In the genomic region with DNA sequence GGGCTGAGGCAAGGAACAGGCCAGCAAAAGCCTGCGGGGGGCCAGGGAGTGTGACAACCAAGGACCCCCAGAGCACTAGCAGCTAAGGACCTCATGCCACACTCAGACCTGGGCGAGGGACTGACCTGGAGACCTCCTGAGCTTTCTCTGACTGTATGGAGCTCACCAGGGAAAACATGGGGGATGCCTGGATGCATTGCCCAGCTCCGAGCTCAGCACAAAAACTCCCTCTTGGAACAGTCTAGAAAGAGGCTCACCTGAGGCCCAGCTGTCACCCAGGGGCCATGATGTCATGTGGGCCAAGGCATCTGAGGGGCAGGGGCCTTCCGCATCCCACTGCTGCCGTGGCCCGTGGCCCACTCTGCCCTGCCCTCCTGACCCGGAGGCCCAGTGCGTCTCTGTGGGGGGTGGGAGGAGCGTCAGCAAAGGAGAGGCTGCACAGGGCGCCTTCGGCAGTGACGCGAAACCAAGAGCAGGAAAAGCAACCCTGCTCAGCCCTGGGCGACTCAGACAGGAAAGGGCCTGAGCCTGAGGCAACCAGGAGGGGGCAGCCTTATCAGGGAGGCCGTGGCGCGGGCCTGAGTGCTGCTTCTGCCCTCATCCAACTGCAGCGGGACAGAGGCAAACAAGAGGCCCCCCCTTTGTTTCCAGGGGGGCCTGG, we compare ENCODE assay signal across 13 cellular contexts. TPM values are rescaled to one million over a fixed set of nuclear protein-coding genes. Genes with fewer than 3 reads are reported as not detected.
DNase-seq lines count a peak whose midpoint lies in the region; ATAC-seq, FAIRE-seq and TF ChIP-seq lines count a peak whose summit lies in the region.
"Had no signal": no experiment of that assay in that cellular context is flagged by ENCODE, and none has a peak within 500 bp of the region (broad histone marks: within the 10 kb centered on the region; RNA-seq: fewer than 3 reads in every experiment).

No MANE protein-coding gene starts in this region.

- H3K4me3 ChIP-seq in CD8-positive, alpha-beta T cell (ENCODE audit: low read depth, low read length), result no peak overlapping the region
- no peak overlapping the region for H3K4me3 ChIP-seq in bronchial epithelial cell (ENCODE audit: low read depth, low read length)
- H3K4me3 ChIP-seq in tibial nerve, result no peak overlapping the region

- H3K27me3 Mint-ChIP-seq in CD8-positive, alpha-beta T cell (ENCODE audit: low read depth), result no peaks in the 10 kb centered on the region
- H3K27me3 Mint-ChIP-seq: activated B cell treated with CpG ODN at 0.5 μM for 24 hours; stimulated activated memory B cell treated with anti-CD40 and anti-IgM and Interleukin-4, amounts not matched to agents 10 μg/mL and 1 μg/mL and 100 μg/mL, for 72 hours had no signal

- FAIRE-seq in bronchial epithelial cell (lab: Jason Lieb, UNC), result peak; percentile 40
- FAIRE-seq: colon had no signal

- no peak for TF ChIP-seq POLR2A in tibial nerve (IDR thresholded peaks at IDR 0.05)

- no peak for TF ChIP-seq EP300 in tibial nerve (IDR thresholded peaks at IDR 0.05)

- WGBS in tibial nerve, 2 donors, result 89 to 91% methylated on average over 12 to 18 of the region's 18 CpGs

- H3K36me3 ChIP-seq in CD8-positive, alpha-beta T cell (ENCODE audit: insufficient read depth, low read length), result no peaks in the 10 kb centered on the region
- H3K36me3 ChIP-seq in bronchial epithelial cell (ENCODE audit: control insufficient read depth, insufficient read depth, low read length), result no peaks in the 10 kb centered on the region
- peaks cover 0 to 5% (median 0%) of the 10 kb centered on the region in 3 donors for H3K36me3 ChIP-seq in tibial nerve

- CTCF ChIA-PET in CD8-positive, alpha-beta T cell (lab: Charles Lee), result interaction anchor here (0.8 to 9.5 kb wide), 4 partner anchors 10 to 397 kb away, joined by 4 to 112 read pairs (median 54); partner anchors contain the start of gene NPPC

- peaks cover 76% of the 10 kb centered on the region for H3K4me1 Mint-ChIP-seq in CD8-positive, alpha-beta T cell (ENCODE audit: low read depth)

- no peak for TF ChIP-seq CTCF in CD8-positive, alpha-beta T cell (IDR thresholded peaks at IDR 0.05)
- no peak for TF ChIP-seq CTCF in bronchial epithelial cell (IDR thresholded peaks at IDR 0.05; ENCODE audit: insufficient read depth, low read length, severe bottlenecking)
- no peak for TF ChIP-seq CTCF in tibial nerve (IDR thresholded peaks at IDR 0.05)

- DNase-seq in CD8-positive, alpha-beta T cell, result peak in 6 of 7 experiments; percentile 33 to 75 (median 53)
- peak; percentile 81 for DNase-seq in activated CD4-positive, alpha-beta T cell treated with anti-CD3 and anti-CD28 coated beads for 48 hours
- DNase-seq in bronchial epithelial cell (ENCODE audit: low read depth) (no peak), NCI-H128 (lab: John Stamatoyannopoulos, UW; ENCODE audit: unreplicated experiment) (no peak), tibial nerve (ENCODE audit: low spot score in 2 of 2) (no peak), ureter (ENCODE audit: low spot score) (no peak)
- peak; percentile 28 to 48 for DNase-seq in stimulated activated CD4-positive, alpha-beta T cell treated with anti-CD3 and anti-CD28 coated beads, Interleukin-12 subunit alpha, Interleukin-12 subunit beta, amount 100 ng/mL, for 24 hours (ENCODE audit: low read depth in 2 of 2)
- DNase-seq: activated B cell treated with CpG ODN at 0.5 μM for 24 hours, Kasumi-1, NCI-H748 treated with DMSO at 0.1 percent for 48 hours had no signal

- H3K9me3 ChIP-seq in CD8-positive, alpha-beta T cell (ENCODE audit: low read length), result no peaks in the 10 kb centered on the region
- no peaks in the 10 kb centered on the region for H3K9me3 ChIP-seq in tibial nerve

- peak overlapping the region; percentile 61 for H3K27ac ChIP-seq in CD8-positive, alpha-beta T cell (ENCODE audit: low read depth, low read length)
- no peak overlapping the region for H3K27ac ChIP-seq in tibial nerve

- H3K4me1 ChIP-seq in CD8-positive, alpha-beta T cell (ENCODE audit: insufficient read depth, low read length), result peaks cover 80% of the 10 kb centered on the region
- H3K4me1 ChIP-seq in tibial nerve, result peaks cover 0 to 46% (median 9%) of the 10 kb centered on the region in 4 donors

- intact Hi-C loops in CD8-positive, alpha-beta T cell (cut with DNase I, micrococcal nuclease), result loop anchor here (10.0 kb wide), 2 partner anchors 46 to 86 kb away; no protein-coding TSS in a partner anchor

- peak overlapping the region; percentile 5 for H3K4me3 Mint-ChIP-seq in CD8-positive, alpha-beta T cell
- H3K4me3 Mint-ChIP-seq: activated B cell treated with CpG ODN at 0.5 μM for 24 hours; stimulated activated memory B cell treated with anti-CD40 and anti-IgM and Interleukin-4, amounts not matched to agents 10 μg/mL and 1 μg/mL and 100 μg/mL, for 72 hours had no signal

- no peaks in the 10 kb centered on the region for H3K27me3 ChIP-seq in CD8-positive, alpha-beta T cell (ENCODE audit: insufficient read depth, low read length)
- H3K27me3 ChIP-seq in bronchial epithelial cell (ENCODE audit: control insufficient read depth, insufficient read depth, low read length) (no peaks in the 10 kb centered on the region), tibial nerve (no peaks in the 10 kb centered on the region)

- POLR2A ChIA-PET in CD8-positive, alpha-beta T cell (lab: Charles Lee), result interaction anchor here (1.3 kb wide), 2 partner anchors 9 to 11 kb away, joined by 3 to 4 read pairs; no protein-coding TSS in a partner anchor

- H3K36me3 Mint-ChIP-seq in CD8-positive, alpha-beta T cell, result no peaks in the 10 kb centered on the region
- H3K36me3 Mint-ChIP-seq: stimulated activated memory B cell treated with anti-CD40 and anti-IgM and Interleukin-4, amounts not matched to agents 10 μg/mL and 1 μg/mL and 100 μg/mL, for 72 hours had no signal

- ATAC-seq in CD8-positive, alpha-beta T cell, result peak; percentile 61
- ATAC-seq in HG02571 (IDR thresholded peaks at IDR 0.05; ENCODE audit: unreplicated experiment), result no peak
- ATAC-seq: stimulated activated memory B cell treated with anti-CD40 and anti-IgM and Interleukin-4, amounts not matched to agents 10 μg/mL and 1 μg/mL and 100 μg/mL, for 72 hours had no signal

- H3K27ac Mint-ChIP-seq in CD8-positive, alpha-beta T cell, result peak overlapping the region; percentile 96
- H3K27ac Mint-ChIP-seq: activated B cell treated with CpG ODN at 0.5 μM for 24 hours; stimulated activated memory B cell treated with anti-CD40 and anti-IgM and Interleukin-4, amounts not matched to agents 10 μg/mL and 1 μg/mL and 100 μg/mL, for 72 hours had no signal

- no peaks in the 10 kb centered on the region for H3K9me3 Mint-ChIP-seq in CD8-positive, alpha-beta T cell
- H3K9me3 Mint-ChIP-seq: activated B cell treated with CpG ODN at 0.5 μM for 24 hours; stimulated activated memory B cell treated with anti-CD40 and anti-IgM and Interleukin-4, amounts not matched to agents 10 μg/mL and 1 μg/mL and 100 μg/mL, for 72 hours had no signal

RNA-seq across cellular contexts. Expression of gene ALPP, which starts 57.3 kb away (rescaled TPM):
- total RNA-seq in CD8-positive, alpha-beta T cell, result not detected
- total RNA-seq in bronchial epithelial cell, result not detected in 2 replicates
- total RNA-seq in tibial nerve, result not detected
- not detected for total RNA-seq in ureter

Comparison
In these comparisons a context has a peak if more than half of its experiments do, and no peak if none do; other contexts are left out.
1. DNase-seq: peak in CD8-positive, alpha-beta T cell (6 of 7), activated CD4-positive, alpha-beta T cell treated with anti-CD3 and anti-CD28 coated beads for 48 hours (single experiment) and stimulated activated CD4-positive, alpha-beta T cell treated with anti-CD3 and anti-CD28 coated beads, Interleukin-12 subunit alpha, Interleukin-12 subunit beta, amount 100 ng/mL, for 24 hours (2 of 2); none in bronchial epithelial cell (single experiment), NCI-H128 (single experiment), tibial nerve (0 of 2) and ureter (single experiment).